ENCODE assay signal across 8 cellular contexts in genomic region chr1:207454046-207454964, GRCh38. TPM values are rescaled to one million over a fixed set of nuclear protein-coding genes. Genes with fewer than 3 reads are reported as not detected.
DNase-seq lines count a peak whose midpoint lies in the region; ATAC-seq and TF ChIP-seq lines count a peak whose summit lies in the region.

CR2 (plus strand) TSS chr1:207454328; CDS start chr1:207454419, 91 bp downstream.

- H3K27me3 ChIP-seq in ACC112 (ENCODE audit: insufficient read depth, low read length) (peaks cover 90% of the 10 kb centered on the region), ascending aorta (peaks cover 14% of the 10 kb centered on the region)

- H2AFZ ChIP-seq in ACC112 (ENCODE audit: low read length, unreplicated experiment) = no peak within 1 kb of the TSS

- H3K4me3 ChIP-seq in ACC112 (ENCODE audit: low read depth, low read length) (peak within 1 kb of the TSS; percentile 34), ascending aorta (peak within 1 kb of the TSS; percentile 54 to 59)

- POLR2A ChIA-PET in RWPE1 (lab: Yijun Ruan, JAX; ENCODE audit: low non-redundant PET) = no interaction called here

- H3K36me3 ChIP-seq in ACC112 (ENCODE audit: insufficient read depth, low read length) = no peaks in the 10 kb centered on the region
- no peaks in the 10 kb centered on the region for H3K36me3 ChIP-seq in ascending aorta

- H3K79me2 ChIP-seq in ACC112 (ENCODE audit: control insufficient read depth, insufficient read depth, low read length, unreplicated experiment) = no peaks in the 10 kb centered on the region

- intact Hi-C loops in ascending aorta (cut with DNase I) = no loop called here

- H3K27ac ChIP-seq in ACC112 (ENCODE audit: low read depth, low read length) (no peak within 1 kb of the TSS), RWPE1 (no peak within 1 kb of the TSS), ascending aorta (no peak within 1 kb of the TSS)

- CTCF ChIA-PET in RWPE1 (lab: Yijun Ruan, JAX) = interaction anchor here (0.6 to 1.1 kb wide), 5 partner anchors 19 to 513 kb away, joined by 3 to 8 read pairs (median 3); no protein-coding TSS in a partner anchor

- TF ChIP-seq CTCF in RWPE1 (conservative IDR thresholded peaks at IDR 0.05; ENCODE audit: low read depth) (0 out of 2 replicates have a peak, but pooled peaks have one; percentile 7), ascending aorta (IDR thresholded peaks at IDR 0.05) (no peak)

- ATAC-seq in GM18873 (IDR thresholded peaks at IDR 0.05; ENCODE audit: low FRiP score, unreplicated experiment) (peak; percentile 49), HG03108 (IDR thresholded peaks at IDR 0.05; ENCODE audit: unreplicated experiment) (peak; percentile 70)

- H3K4me1 ChIP-seq in ACC112 (ENCODE audit: control insufficient read depth, insufficient read depth, low read length, unreplicated experiment) (no peaks in the 10 kb centered on the region), ascending aorta (peaks cover 0 to 5% of the 10 kb centered on the region in 2 donors)

- DNase-seq in RWPE1 (ENCODE audit: low spot score) = peak; percentile 34
- DNase-seq in ascending aorta (ENCODE audit: low spot score in 2 of 2) = no peak
- DNase-seq in iPS-NIHi7 (ENCODE audit: extremely low spot score) = peak; percentile 81
- DNase-seq in stimulated activated CD4-positive, alpha-beta T cell treated with anti-CD3 and anti-CD28 coated beads, Interleukin-12 subunit alpha, Interleukin-12 subunit beta, amount 100 ng/mL, for 4 hours = peak; percentile 44
- no peak for DNase-seq in NK-92 (lab: John Stamatoyannopoulos, UW; ENCODE audit: unreplicated experiment)

- no peaks in the 10 kb centered on the region for H3K9me3 ChIP-seq in ascending aorta

RNA-seq across cellular contexts. Expression of gene CR2, which starts in this region (rescaled TPM):
- not detected for total RNA-seq in ascending aorta

Comparison
In these comparisons a context has a peak if more than half of its experiments do, and no peak if none do; other contexts are left out.
1. DNase-seq: peak in RWPE1 (single experiment), iPS-NIHi7 (single experiment) and stimulated activated CD4-positive, alpha-beta T cell treated with anti-CD3 and anti-CD28 coated beads, Interleukin-12 subunit alpha, Interleukin-12 subunit beta, amount 100 ng/mL, for 4 hours (single experiment); none in ascending aorta (0 of 2) and NK-92 (single experiment).